35 cellular contexts compared by ENCODE assay signal in genomic region chr7:145919712-145920111, GRCh38.
"Had no signal": no experiment of that assay in that cellular context is flagged by ENCODE, and none has a peak within 500 bp of the region (broad histone marks: within the 10 kb centered on the region; RNA-seq: fewer than 3 reads in every experiment).

No MANE protein-coding gene starts in this region.

- H3K36me3 ChIP-seq: MG63 had no signal

- H3K27me3 ChIP-seq: MG63 had no signal

- DNase-seq: Karpas-422, Kasumi-1, MG63, MM.1S, MV-4-11, NCI-H1048, NCI-H1092, NCI-H1092 treated with DMSO at 0.1 percent for 48 hours, NCI-H1105, NCI-H1105 treated with DMSO at 0.1 percent for 48 hours, NCI-H1417, NCI-H1417 treated with DMSO at 0.1 percent for 48 hours, NCI-H1436, NCI-H1436 treated with DMSO at 0.1 percent for 48 hours, NCI-H146, NCI-H1694, NCI-H1694 treated with DMSO at 0.1 percent for 48 hours, NCI-H187, NCI-H187 treated with DMSO at 0.1 percent for 48 hours, NCI-H1930, NCI-H2029, NCI-H2029 treated with DMSO at 0.1 percent for 48 hours, NCI-H2081, NCI-H2081 treated with DMSO at 0.1 percent for 48 hours, NCI-H2107, NCI-H2171, NCI-H2171 treated with DMSO at 0.1 percent for 48 hours, NCI-H2227 treated with DMSO at 0.1 percent for 48 hours, NCI-H226, NCI-H345, NCI-H446, NCI-H446 treated with DMSO at 0.1 percent for 48 hours, NCI-H510A, NCI-H510A treated with DMSO at 0.1 percent for 48 hours, NCI-H524 had no signal

- H3K4me3 ChIP-seq: MG63 had no signal
